ENCODE assay signal across 10 cellular contexts in genomic region chr22:39503590-39503989, GRCh38. TPM values are rescaled to one million over a fixed set of nuclear protein-coding genes. Genes with fewer than 3 reads are reported as not detected.
DNase-seq lines count a peak whose midpoint lies in the region; ATAC-seq and TF ChIP-seq lines count a peak whose summit lies in the region.
"Had no signal": no experiment of that assay in that cellular context is flagged by ENCODE, and none has a peak within 500 bp of the region (broad histone marks: within the 10 kb centered on the region; RNA-seq: fewer than 3 reads in every experiment).

No MANE protein-coding gene starts in this region.

- WGBS in esophagus muscularis mucosa = 60% methylated on average over 7 of the region's 7 CpGs
- WGBS in smooth muscle cell (ENCODE audit: low lambda C conversion rate) = 84% methylated on average over 7 of the region's 7 CpGs

- H3K27me3 ChIP-seq in esophagus muscularis mucosa (no peaks in the 10 kb centered on the region), smooth muscle cell (ENCODE audit: low read depth) (no peaks in the 10 kb centered on the region)

- peaks cover 50% of the 10 kb centered on the region for H3K79me2 ChIP-seq in smooth muscle cell (ENCODE audit: low read depth)

- H3K36me3 ChIP-seq in esophagus muscularis mucosa (peaks cover 17 to 51% (median 47%) of the 10 kb centered on the region in 4 donors), smooth muscle cell (ENCODE audit: low read depth) (no peaks in the 10 kb centered on the region)

- H3K9ac ChIP-seq in smooth muscle cell (ENCODE audit: low read depth) = no peak overlapping the region

- H4K20me1 ChIP-seq in smooth muscle cell (ENCODE audit: low read depth) = peaks cover 9% of the 10 kb centered on the region

- H3K27ac ChIP-seq in esophagus muscularis mucosa (replicated peaks in 1 of 4) (no peak overlapping the region), smooth muscle cell (ENCODE audit: low read depth) (no peak overlapping the region)

- peaks cover 39 to 58% (median 47%) of the 10 kb centered on the region in 4 donors for H3K4me1 ChIP-seq in esophagus muscularis mucosa
- peaks cover 22% of the 10 kb centered on the region for H3K4me1 ChIP-seq in smooth muscle cell (ENCODE audit: low read depth)

- TF ChIP-seq POLR2A in esophagus muscularis mucosa (IDR thresholded peaks at IDR 0.05; ENCODE audit: low read depth) = no peak

- H3F3A ChIP-seq in smooth muscle cell (ENCODE audit: low read depth) = peaks cover 11% of the 10 kb centered on the region

- TF ChIP-seq EP300 in esophagus muscularis mucosa (IDR thresholded peaks at IDR 0.05) = no peak

- H3K9me3 ChIP-seq in esophagus muscularis mucosa = no peaks in the 10 kb centered on the region
- H3K9me3 ChIP-seq in smooth muscle cell (replicated peaks; ENCODE audit: low read depth) = no peaks in the 10 kb centered on the region

- no peak for TF ChIP-seq CTCF in esophagus muscularis mucosa (IDR thresholded peaks at IDR 0.05)
- no peak for TF ChIP-seq CTCF in smooth muscle cell (IDR thresholded peaks at IDR 0.05; ENCODE audit: borderline replicate concordance, insufficient read depth, poor library complexity, severe bottlenecking)

- peak overlapping the region; percentile 88 for H3K4me2 ChIP-seq in smooth muscle cell

- no peak overlapping the region for H2AFZ ChIP-seq in smooth muscle cell (ENCODE audit: low read depth)

- DNase-seq in NCI-H2227 (lab: John Stamatoyannopoulos, UW; ENCODE audit: unreplicated experiment) (peak; percentile 9), NCI-H2227 treated with DMSO at 0.1 percent for 48 hours (lab: John Stamatoyannopoulos, UW) (no peak), RPMI8226 (peak; percentile 47), esophagus muscularis mucosa (ENCODE audit: extremely low spot score) (no peak), smooth muscle cell (lab: John Stamatoyannopoulos, UW; ENCODE audit: unreplicated experiment) (no peak), cerebellar nuclear complex (lab: John Stamatoyannopoulos, UW) (no peak), NCI-H1436 (lab: John Stamatoyannopoulos, UW) (no peak)
- DNase-seq: HCEC 1CT, NCI-H748 treated with DMSO at 0.1 percent for 48 hours had no signal

- intact Hi-C loops in esophagus muscularis mucosa (cut with DNase I) = no loop called here

- ATAC-seq in GM21825 (IDR thresholded peaks at IDR 0.05; ENCODE audit: unreplicated experiment) = no peak

- H3K4me3 ChIP-seq in esophagus muscularis mucosa (peak overlapping the region; percentile 80 to 100 (median 98)), smooth muscle cell (peak overlapping the region; percentile 72)

RNA-seq across cellular contexts. Expression of gene MIEF1, which starts 1.5 kb away (rescaled TPM):
- total RNA-seq in esophagus muscularis mucosa (10 to 100 TPM; 19.7 to 21.7 (median 20.9) TPM), smooth muscle cell (11.1 and 17.8 TPM in 2 replicates)
- 11.3 and 14.5 TPM in 2 replicates for polyA plus RNA-seq in smooth muscle cell

RNA-seq across cellular contexts. Expression of gene ATF4, which starts 16.8 kb away (rescaled TPM):
- 100 to 1,000 TPM; 516 to 895 (median 721) TPM for total RNA-seq in esophagus muscularis mucosa
- 421 and 443 TPM in 2 replicates for total RNA-seq in smooth muscle cell
- polyA plus RNA-seq in smooth muscle cell = 288 and 339 TPM in 2 replicates

RNA-seq across cellular contexts. Expression of gene RPS19BP1, which starts 29.0 kb away (rescaled TPM):
- total RNA-seq in esophagus muscularis mucosa (100 to 1,000 TPM; 158 to 202 (median 177) TPM), smooth muscle cell (42.8 and 71.6 TPM in 2 replicates)
- 97.1 and 115 TPM in 2 replicates for polyA plus RNA-seq in smooth muscle cell

RNA-seq across cellular contexts. Expression of gene MGAT3, which starts 46.8 kb away (rescaled TPM):
- total RNA-seq in esophagus muscularis mucosa = 1 to 10 TPM; 1.2 to 7.1 (median 3.6) TPM
- total RNA-seq in smooth muscle cell = 7.8 and 9.4 TPM in 2 replicates
- polyA plus RNA-seq in smooth muscle cell = 3.9 and 4.4 TPM in 2 replicates

Comparison
In these comparisons a context has a peak if more than half of its experiments do, and no peak if none do; other contexts are left out.
1. DNase-seq: peak in NCI-H2227 (single experiment) and RPMI8226 (single experiment); none in NCI-H2227 treated with DMSO at 0.1 percent for 48 hours (single experiment), esophagus muscularis mucosa (single experiment), smooth muscle cell (single experiment), cerebellar nuclear complex (0 of 2) and NCI-H1436 (single experiment).